ENCODE assay signal across 12 cellular contexts in the genomic region with DNA sequence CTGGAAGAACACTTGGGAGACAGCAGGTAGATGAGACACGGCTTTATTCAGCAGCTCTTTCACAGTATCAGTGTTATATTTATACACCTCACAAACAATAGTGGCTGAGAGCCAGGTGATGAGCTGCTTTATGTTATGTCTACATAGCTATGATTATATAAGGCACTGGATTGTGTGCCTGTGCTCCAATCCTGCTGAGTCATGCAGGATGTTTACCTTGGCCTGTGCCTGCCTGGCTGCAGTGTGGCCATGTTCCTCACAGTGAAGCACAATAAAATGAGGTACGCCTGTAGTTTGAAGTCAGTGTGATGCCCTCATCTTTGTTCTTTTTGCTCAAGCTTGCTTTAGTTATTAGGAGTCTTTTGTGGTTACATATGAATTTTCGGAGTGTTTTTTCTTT. TPM values are rescaled to one million over a fixed set of nuclear protein-coding genes. Genes with fewer than 3 reads are reported as not detected.
DNase-seq lines count a peak whose midpoint lies in the region; ATAC-seq and TF ChIP-seq lines count a peak whose summit lies in the region.
"Had no signal": no experiment of that assay in that cellular context is flagged by ENCODE, and none has a peak within 500 bp of the region (broad histone marks: within the 10 kb centered on the region; RNA-seq: fewer than 3 reads in every experiment).

No MANE protein-coding gene starts in this region.

- no peaks in the 10 kb centered on the region for H3K4me1 ChIP-seq in left lung

- no peaks in the 10 kb centered on the region for H3K27me3 ChIP-seq in MG63
- no peaks in the 10 kb centered on the region for H3K27me3 ChIP-seq in left lung

- DNase-seq in COLO829 (ENCODE audit: low spot score) (peak; percentile 42), MG63 (peak; percentile 86), astrocyte of the hippocampus (ENCODE audit: low read depth, low spot score) (peak; percentile 71), left lung (no peak), NCI-H524 (lab: John Stamatoyannopoulos, UW) (no peak)
- DNase-seq in activated effector memory CD4-positive, alpha-beta T cell treated with Interleukin-2 at 50 U/mL for 16 hours = no peak
- no peak for DNase-seq in activated naive CD4-positive, alpha-beta T cell (lab: John Stamatoyannopoulos, UW)
- DNase-seq: endodermal cell, NCI-H1092 treated with DMSO at 0.1 percent for 48 hours, T-cell had no signal

- no peak overlapping the region for H3K4me3 ChIP-seq in MG63
- no peak overlapping the region for H3K4me3 ChIP-seq in left lung

- ATAC-seq in left lung (peak; percentile 65), HG02759 (IDR thresholded peaks at IDR 0.05; ENCODE audit: unreplicated experiment) (no peak)
- ATAC-seq: T-cell had no signal

- H3K9me3 ChIP-seq in MG63 (no peaks in the 10 kb centered on the region), left lung (no peaks in the 10 kb centered on the region)

- H3K36me3 ChIP-seq in MG63 (no peaks in the 10 kb centered on the region), left lung (no peaks in the 10 kb centered on the region)

- H3K27ac ChIP-seq in left lung = no peak overlapping the region

- intact Hi-C loops in left lung (cut with DNase I) = no loop called here

- TF ChIP-seq CTCF in left lung (IDR thresholded peaks at IDR 0.05) = no peak

RNA-seq across cellular contexts. Expression of a gene that starts 31.3 kb away (rescaled TPM):
- not detected in 2 replicates for total RNA-seq in MG63 (2014; rRNA removed; shearing (Covaris generic); ENCODE audit: low replicate concordance)
- total RNA-seq in left lung = 1 to 10 TPM in 1 of 2 donors, under 1 TPM in 1; 0.92 to 3.5 TPM
- total RNA-seq: endodermal cell, mesothelial cell of epicardium had no signal

Comparison
In these comparisons a context has a peak if more than half of its experiments do, and no peak if none do; other contexts are left out.
1. DNase-seq: peak in COLO829 (single experiment), MG63 (single experiment) and astrocyte of the hippocampus (single experiment); none in left lung (0 of 2), activated effector memory CD4-positive, alpha-beta T cell treated with Interleukin-2 at 50 U/mL for 16 hours (single experiment), NCI-H524 (0 of 2) and activated naive CD4-positive, alpha-beta T cell (0 of 4).